27 cellular contexts compared by ENCODE assay signal in genomic region chr10:3146289-3146688, GRCh38.
"Had no signal": no experiment of that assay in that cellular context is flagged by ENCODE, and none has a peak within 500 bp of the region (broad histone marks: within the 10 kb centered on the region; RNA-seq: fewer than 3 reads in every experiment).

No MANE protein-coding gene starts in this region.

- H3K4me1 Mint-ChIP-seq: naive thymus-derived CD4-positive, alpha-beta T cell; neural crest cell; stimulated activated memory B cell treated with anti-CD40 and anti-IgM and Interleukin-4, amounts not matched to agents 10 μg/mL and 1 μg/mL and 100 μg/mL, for 72 hours had no signal

- H3K27ac ChIP-seq: neutrophil, pancreas, psoas muscle, stomach, thoracic aorta, thyroid gland, tibial nerve, upper lobe of left lung, vagina had no signal

- H3K27me3 Mint-ChIP-seq: naive thymus-derived CD4-positive, alpha-beta T cell; natural killer cell treated with Interleukin-12 subunit alpha and Interleukin-12 subunit beta and Interleukin-15 and Interleukin-18, amount 100 ng/mL, for 72 hours; progenitor cell of endocrine pancreas; stimulated activated memory B cell treated with anti-CD40 and anti-IgM and Interleukin-4, amounts not matched to agents 10 μg/mL and 1 μg/mL and 100 μg/mL, for 72 hours; stimulated activated naive CD8-positive, alpha-beta T cell treated with anti-CD3 and anti-CD28 coated beads, Interleukin-15, Interleukin-2, amounts not matched to agents 100 ng/mL and 50 ng/mL, for 24 hours had no signal

- H3K4me3 Mint-ChIP-seq: naive thymus-derived CD4-positive, alpha-beta T cell; natural killer cell treated with Interleukin-12 subunit alpha and Interleukin-12 subunit beta and Interleukin-15 and Interleukin-18, amount 100 ng/mL, for 72 hours; nephron progenitor cell; neural crest cell; stimulated activated memory B cell treated with anti-CD40 and anti-IgM and Interleukin-4, amounts not matched to agents 10 μg/mL and 1 μg/mL and 100 μg/mL, for 72 hours; stimulated activated naive CD8-positive, alpha-beta T cell treated with anti-CD3 and anti-CD28 coated beads, Interleukin-15, Interleukin-2, amounts not matched to agents 100 ng/mL and 50 ng/mL, for 24 hours had no signal

- H3K4me1 ChIP-seq: pancreas, psoas muscle, stomach, thyroid gland, tibial nerve, upper lobe of left lung, vagina had no signal

- ATAC-seq: naive thymus-derived CD4-positive, alpha-beta T cell; natural killer cell treated with Interleukin-12 subunit alpha and Interleukin-12 subunit beta and Interleukin-15 and Interleukin-18, amount 100 ng/mL, for 72 hours; pancreas; psoas muscle; right cardiac atrium; sciatic nerve; stimulated activated memory B cell treated with anti-CD40 and anti-IgM and Interleukin-4, amounts not matched to agents 10 μg/mL and 1 μg/mL and 100 μg/mL, for 72 hours had no signal

- DNase-seq: naive thymus-derived CD4-positive, alpha-beta T cell; nephron progenitor cell; nucleus accumbens; pancreas; psoas muscle; right cardiac atrium; small intestine; stimulated activated CD4-positive, alpha-beta T cell treated with anti-CD3 and anti-CD28 coated beads, Interleukin-15, amount 100 ng/mL, for 24 hours; stimulated activated CD4-positive, alpha-beta T cell treated with anti-CD3 and anti-CD28 coated beads, Interleukin-2, amount 100 ng/mL, for 24 hours; stimulated activated CD4-positive, alpha-beta T cell treated with anti-CD3 and anti-CD28 coated beads, Interleukin-2, amount 100 ng/mL, for 48 hours; stimulated activated CD4-positive, alpha-beta T cell treated with anti-CD3 and anti-CD28 coated beads, Interleukin-4, amount 100 ng/mL, for 24 hours; stimulated activated naive CD4-positive, alpha-beta T cell treated with Interleukin-2 at 50 U/mL for 16 hours; stomach; thyroid gland; trophoblast cell; upper lobe of left lung had no signal

- FAIRE-seq: pancreas, small intestine, urothelium cell line had no signal

- H3K9me3 ChIP-seq: neutrophil, pancreas, psoas muscle, stomach, thoracic aorta, thyroid gland, tibial nerve, upper lobe of left lung, vagina had no signal

- H3K4me3 ChIP-seq: pancreas, psoas muscle, stomach, thoracic aorta, thyroid gland, tibial nerve, upper lobe of left lung, vagina had no signal

- H3K27ac Mint-ChIP-seq: naive thymus-derived CD4-positive, alpha-beta T cell; natural killer cell treated with Interleukin-12 subunit alpha and Interleukin-12 subunit beta and Interleukin-15 and Interleukin-18, amount 100 ng/mL, for 72 hours; nephron progenitor cell; progenitor cell of endocrine pancreas; stimulated activated memory B cell treated with anti-CD40 and anti-IgM and Interleukin-4, amounts not matched to agents 10 μg/mL and 1 μg/mL and 100 μg/mL, for 72 hours; stimulated activated naive CD8-positive, alpha-beta T cell treated with anti-CD3 and anti-CD28 coated beads, Interleukin-15, Interleukin-2, amounts not matched to agents 100 ng/mL and 50 ng/mL, for 24 hours had no signal

- H3K9me3 Mint-ChIP-seq: naive thymus-derived CD4-positive, alpha-beta T cell; natural killer cell treated with Interleukin-12 subunit alpha and Interleukin-12 subunit beta and Interleukin-15 and Interleukin-18, amount 100 ng/mL, for 72 hours; nephron progenitor cell; neural crest cell; stimulated activated memory B cell treated with anti-CD40 and anti-IgM and Interleukin-4, amounts not matched to agents 10 μg/mL and 1 μg/mL and 100 μg/mL, for 72 hours; stimulated activated naive CD8-positive, alpha-beta T cell treated with anti-CD3 and anti-CD28 coated beads, Interleukin-15, Interleukin-2, amounts not matched to agents 100 ng/mL and 50 ng/mL, for 24 hours had no signal

- H3K27me3 ChIP-seq: neutrophil, pancreas, stomach, thyroid gland, tibial nerve, upper lobe of left lung, vagina had no signal
